18 cellular contexts compared by ENCODE assay signal in genomic region chr1:210262897-210263272, GRCh38. TPM values are rescaled to one million over a fixed set of nuclear protein-coding genes. Genes with fewer than 3 reads are reported as not detected.
DNase-seq lines count a peak whose midpoint lies in the region; FAIRE-seq and TF ChIP-seq lines count a peak whose summit lies in the region.
"Had no signal": no experiment of that assay in that cellular context is flagged by ENCODE, and none has a peak within 500 bp of the region (broad histone marks: within the 10 kb centered on the region; RNA-seq: fewer than 3 reads in every experiment).

No MANE protein-coding gene starts in this region.

- H3K9me3 Mint-ChIP-seq in activated naive CD4-positive, alpha-beta T cell treated with anti-CD3 and anti-CD28 coated beads, Interleukin-2, amount 10 ng/mL, durations not matched to agents 7 days and 5 days, result no peaks in the 10 kb centered on the region
- H3K9me3 Mint-ChIP-seq: immature natural killer cell had no signal

- peaks cover 4% of the 10 kb centered on the region for H3K27me3 Mint-ChIP-seq in activated naive CD4-positive, alpha-beta T cell treated with anti-CD3 and anti-CD28 coated beads, Interleukin-2, amount 10 ng/mL, durations not matched to agents 7 days and 5 days
- H3K27me3 Mint-ChIP-seq: brain had no signal

- in situ Hi-C loops in GM23248 (cut with MboI), result no loop called here

- H3K4me3 Mint-ChIP-seq in activated naive CD4-positive, alpha-beta T cell treated with anti-CD3 and anti-CD28 coated beads, Interleukin-2, amount 10 ng/mL, durations not matched to agents 7 days and 5 days, result no peak overlapping the region
- H3K4me3 Mint-ChIP-seq: brain, immature natural killer cell had no signal

- H3K4me1 Mint-ChIP-seq in activated naive CD4-positive, alpha-beta T cell treated with anti-CD3 and anti-CD28 coated beads, Interleukin-2, amount 10 ng/mL, durations not matched to agents 7 days and 5 days, result no peaks in the 10 kb centered on the region
- H3K4me1 Mint-ChIP-seq: immature natural killer cell had no signal

- H2AFZ ChIP-seq in GM23248 (peak overlapping the region; percentile 57), keratinocyte (ENCODE audit: control insufficient read depth, low read length) (peak overlapping the region; percentile 7)

- DNase-seq in GM23248 (no peak), keratinocyte (ENCODE audit: low read depth, low spot score) (no peak), testis (peak; percentile 25), NCI-H345 treated with DMSO at 0.1 percent for 48 hours (lab: John Stamatoyannopoulos, UW; ENCODE audit: unreplicated experiment) (no peak), MG63 (no peak), NCI-H82 treated with DMSO at 0.1 percent for 48 hours (lab: John Stamatoyannopoulos, UW; ENCODE audit: unreplicated experiment) (no peak)
- no peak for DNase-seq in activated naive CD4-positive, alpha-beta T cell treated with anti-CD3 and anti-CD28 coated beads, Interleukin-2, amount 10 ng/mL, durations not matched to agents 7 days and 5 days
- DNase-seq: activated effector memory CD4-positive, alpha-beta T cell treated with anti-CD3 and anti-CD28 coated beads, Interleukin-2, amount 50 U/mL, for 16 hours; DMS153; gastrocnemius medialis; immature natural killer cell; NCI-H446 treated with DMSO at 0.1 percent for 48 hours; stimulated activated CD4-positive, alpha-beta T cell treated with anti-CD3 and anti-CD28 coated beads, Interleukin-1b, Interleukin-23, amount 100 ng/mL, for 48 hours; thyroid gland had no signal

- H3K4me2 ChIP-seq in GM23248 (ENCODE audit: unreplicated experiment) (peak overlapping the region; percentile 57), keratinocyte (ENCODE audit: control insufficient read depth, extremely low read depth, insufficient read depth, low read depth, low read length) (no peak overlapping the region)
- H3K4me2 ChIP-seq: BLaER1 had no signal

- H3K79me2 ChIP-seq in GM23248 (ENCODE audit: insufficient read depth), result no peaks in the 10 kb centered on the region
- no peaks in the 10 kb centered on the region for H3K79me2 ChIP-seq in keratinocyte (ENCODE audit: control insufficient read depth, insufficient read depth, low read length)

- no peak for FAIRE-seq in keratinocyte (lab: Jason Lieb, UNC)

- intact Hi-C loops in testis (cut with DNase I; ENCODE audit: low total_unique reads), result no loop called here

- H3K27ac ChIP-seq in GM23248 (peak overlapping the region; percentile 56), esophagus (ENCODE audit: low read depth in 2 of 2, low read length in 1 of 2) (peak overlapping the region; percentile 1 to 26), keratinocyte (ENCODE audit: control insufficient read depth, insufficient read depth, low read length) (no peak overlapping the region), testis (peak overlapping the region in 1 of 2 donors; percentile 6)
- H3K27ac ChIP-seq: BLaER1, gastrocnemius medialis, thyroid gland, VCaP had no signal

- H3K9me2 ChIP-seq in GM23248 (ENCODE audit: insufficient read depth), result no peaks in the 10 kb centered on the region

- no peaks in the 10 kb centered on the region for H3K36me3 ChIP-seq in GM23248 (ENCODE audit: low read depth)
- H3K36me3 ChIP-seq in esophagus (ENCODE audit: control insufficient read depth in 2 of 2, insufficient read depth in 2 of 2, low read length in 1 of 2), result no peaks in the 10 kb centered on the region
- no peaks in the 10 kb centered on the region for H3K36me3 ChIP-seq in keratinocyte (ENCODE audit: control insufficient read depth in 2 of 2, extremely low read depth in 1 of 2, insufficient read depth in 2 of 2, low read length in 2 of 2)
- H3K36me3 ChIP-seq in testis (ENCODE audit: low read depth, missing control alignments), result no peaks in the 10 kb centered on the region
- no peaks in the 10 kb centered on the region for H3K36me3 ChIP-seq in MG63
- H3K36me3 ChIP-seq: BLaER1, gastrocnemius medialis, thyroid gland had no signal

- peaks cover 54% of the 10 kb centered on the region for H3F3A ChIP-seq in GM23248 (ENCODE audit: insufficient read depth)

- TF ChIP-seq CTCF in keratinocyte (optimal IDR thresholded peaks at IDR 0.05 in 1 of 3, IDR thresholded peaks at IDR 0.05 in 1 of 3, conservative IDR thresholded peaks at IDR 0.05 in 1 of 3; ENCODE audit: extremely low read depth in 1 of 3, insufficient read depth in 2 of 3, low read length in 3 of 3) (no peak), testis (IDR thresholded peaks at IDR 0.05) (no peak)

- H3K27ac Mint-ChIP-seq in activated naive CD4-positive, alpha-beta T cell treated with anti-CD3 and anti-CD28 coated beads, Interleukin-2, amount 10 ng/mL, durations not matched to agents 7 days and 5 days, result no peak overlapping the region
- H3K27ac Mint-ChIP-seq: brain, immature natural killer cell had no signal

- H4K20me1 ChIP-seq in GM23248 (ENCODE audit: insufficient read depth) (no peaks in the 10 kb centered on the region), keratinocyte (ENCODE audit: control insufficient read depth, extremely low read depth, insufficient read depth, low read length) (no peaks in the 10 kb centered on the region)
- H4K20me1 ChIP-seq: BLaER1 had no signal

- H3K4me3 ChIP-seq in GM23248 (peak overlapping the region; percentile 26; the same call in 1 of the 2 replicates), esophagus (ENCODE audit: low read depth in 1 of 2, low read length in 2 of 2) (no peak overlapping the region), keratinocyte (ENCODE audit: control insufficient read depth in 2 of 3, extremely low read depth in 1 of 3, insufficient read depth in 2 of 3, low read depth in 1 of 3, low read length in 3 of 3) (no peak overlapping the region), testis (no peak overlapping the region), MG63 (no peak overlapping the region)
- H3K4me3 ChIP-seq: BLaER1, gastrocnemius medialis, thyroid gland had no signal

- H3K4me1 ChIP-seq in GM23248 (ENCODE audit: insufficient read depth), result peaks cover 58% of the 10 kb centered on the region
- H3K4me1 ChIP-seq in esophagus (ENCODE audit: control insufficient read depth in 2 of 2, insufficient read depth in 2 of 2, low read length in 1 of 2), result peaks cover 0 to 6% of the 10 kb centered on the region in 2 donors
- H3K4me1 ChIP-seq in keratinocyte (ENCODE audit: control insufficient read depth, extremely low read depth, insufficient read depth, low read length), result peaks cover 15% of the 10 kb centered on the region
- peaks cover 10% of the 10 kb centered on the region for H3K4me1 ChIP-seq in testis

- dilution Hi-C loops in keratinocyte (cut with MboI; ENCODE audit: extremely low pct_ligation_motif_present, low sequenced_read_pairs), result no loop called here

- CTCF ChIA-PET in activated naive CD4-positive, alpha-beta T cell treated with anti-CD3 and anti-CD28 coated beads, Interleukin-2, amount 10 ng/mL, durations not matched to agents 7 days and 5 days (lab: Charles Lee), result no interaction called here

- H3K9ac ChIP-seq in GM23248 (0 out of 2 replicates have a peak overlapping the region, but pooled peaks have one; percentile 33), keratinocyte (ENCODE audit: control insufficient read depth, extremely low read depth, insufficient read depth, low read length) (no peak overlapping the region)
- H3K9ac ChIP-seq: BLaER1 had no signal

- H3K36me3 Mint-ChIP-seq in activated naive CD4-positive, alpha-beta T cell treated with anti-CD3 and anti-CD28 coated beads, Interleukin-2, amount 10 ng/mL, durations not matched to agents 7 days and 5 days, result no peaks in the 10 kb centered on the region
- H3K36me3 Mint-ChIP-seq: brain, immature natural killer cell had no signal

- no peaks in the 10 kb centered on the region for H3K9me3 ChIP-seq in GM23248 (ENCODE audit: low read depth)
- H3K9me3 ChIP-seq in esophagus (ENCODE audit: control insufficient read depth in 2 of 2, insufficient read depth in 1 of 2, low read depth in 1 of 2, low read length in 1 of 2), result no peaks in the 10 kb centered on the region
- no peaks in the 10 kb centered on the region for H3K9me3 ChIP-seq in keratinocyte (ENCODE audit: control insufficient read depth, low read depth, low read length)
- no peaks in the 10 kb centered on the region for H3K9me3 ChIP-seq in testis
- H3K9me3 ChIP-seq in MG63, result no peaks in the 10 kb centered on the region
- H3K9me3 ChIP-seq: BLaER1, gastrocnemius medialis, thyroid gland had no signal

- TF ChIP-seq POLR2A in testis (IDR thresholded peaks at IDR 0.05), result no peak

- H3K9me1 ChIP-seq in keratinocyte (ENCODE audit: control insufficient read depth, extremely low read depth, insufficient read depth, low read length), result no peaks in the 10 kb centered on the region

- no peaks in the 10 kb centered on the region for H3K27me3 ChIP-seq in GM23248 (replicated peaks; ENCODE audit: insufficient read depth)
- H3K27me3 ChIP-seq in esophagus (ENCODE audit: control insufficient read depth in 1 of 2, insufficient read depth in 2 of 2, low read length in 2 of 2), result no peaks in the 10 kb centered on the region
- no peaks in the 10 kb centered on the region for H3K27me3 ChIP-seq in keratinocyte (ENCODE audit: control insufficient read depth, extremely low read depth, insufficient read depth, low read length)
- H3K27me3 ChIP-seq in testis, result no peaks in the 10 kb centered on the region
- H3K27me3 ChIP-seq in MG63, result no peaks in the 10 kb centered on the region
- H3K27me3 ChIP-seq: BLaER1, gastrocnemius medialis, thyroid gland had no signal

- 18 to 28% methylated on average over 4 of the region's 4 CpGs for WGBS in GM23248 (ENCODE audit: low coverage in 1 of 2, low lambda C conversion rate in 2 of 2, missing lambda C conversion rate in 2 of 2), 2 experiments
- WGBS in esophagus, 2 donors, result 38 to 54% methylated on average over 4 of the region's 4 CpGs
- WGBS in testis, 2 donors, result 51 to 60% methylated on average over 4 of the region's 4 CpGs

RNA-seq across cellular contexts. Expression of gene SERTAD4, which starts 30.3 kb away (rescaled TPM):
- 0.76 and 0.97 TPM in 2 replicates for total RNA-seq in GM23248 (2014; rRNA removed; shearing (Covaris generic))
- 1.0 and 1.7 TPM in 2 replicates for polyA plus RNA-seq in GM23248 (2016; fragmentation: Nextera tagmentation; extraction: Ambion mirVana)
- 1 to 10 TPM; 3.0 to 4.2 TPM for polyA plus RNA-seq in esophagus
- polyA plus RNA-seq in keratinocyte, result 0.64 to 5.1 TPM (median 3.4 TPM) in 3 replicates
- not detected for polyA plus RNA-seq in keratinocyte (2011; ENCODE audit: low read depth)
- polyA plus RNA-seq in keratinocyte (2011; cell fraction: cytosol; rRNA removed), result 1.3 and 2.0 TPM in 2 replicates
- polyA plus RNA-seq in keratinocyte (2011; cell fraction: nucleus; rRNA removed), result 1.3 and 1.4 TPM in 2 replicates
- polyA plus RNA-seq in keratinocyte (2012; ENCODE audit: low replicate concordance), result 0.17 and 3.9 TPM in 2 replicates
- 0.20 to 2.5 TPM (median 1.6 TPM) in 3 replicates for polyA minus RNA-seq in keratinocyte
- not detected for polyA minus RNA-seq in keratinocyte (2011; cell fraction: cytosol; rRNA and poly(A)+ RNA removed)
- 0.21 and 1.1 TPM in 2 replicates for polyA minus RNA-seq in keratinocyte (2011; cell fraction: nucleus; rRNA and poly(A)+ RNA removed)
- total RNA-seq in testis, result 1 to 10 TPM; 1.1 to 1.9 TPM
- polyA plus RNA-seq in testis (ENCODE audit: insufficient read depth, low read depth, low replicate concordance), result 1.1 TPM
- total RNA-seq in MG63 (2014; rRNA removed; shearing (Covaris generic); ENCODE audit: low replicate concordance), result 0.69 TPM in 1 of 2 replicates, not detected in the other
- polyA plus RNA-seq: immature natural killer cell had no signal
